9 cellular contexts compared by ENCODE assay signal in genomic region chr6:82890240-82890639, GRCh38.
"Had no signal": no experiment of that assay in that cellular context is flagged by ENCODE, and none has a peak within 500 bp of the region (broad histone marks: within the 10 kb centered on the region; RNA-seq: fewer than 3 reads in every experiment).

No MANE protein-coding gene starts in this region.

- H3K4me3 Mint-ChIP-seq: HFFc6, IgD-negative memory B cell had no signal

- H3K4me3 ChIP-seq: GM23248, HAP-1 had no signal

- H3K4me1 Mint-ChIP-seq: IgD-negative memory B cell had no signal

- H3K36me3 ChIP-seq: HAP-1 had no signal

- ATAC-seq: HepG2 had no signal

- FAIRE-seq: HepG2 had no signal

- H3K9me3 ChIP-seq: HAP-1 had no signal

- H3K27me3 Mint-ChIP-seq: IgD-negative memory B cell had no signal

- H2AFZ ChIP-seq: GM23248 had no signal

- H3K27ac Mint-ChIP-seq: HFFc6, IgD-negative memory B cell had no signal

- H3K9ac ChIP-seq: GM23248 had no signal

- H3K27ac ChIP-seq: GM23248, HL-60 had no signal

- DNase-seq: GOT3, H7, HFFc6, KG1 had no signal

- H3K9me3 Mint-ChIP-seq: HFFc6 had no signal
